ENCODE assay signal across 17 cellular contexts in genomic region chr1:55317263-55317662, GRCh38.
"Had no signal": no experiment of that assay in that cellular context is flagged by ENCODE, and none has a peak within 500 bp of the region (broad histone marks: within the 10 kb centered on the region; RNA-seq: fewer than 3 reads in every experiment).

No MANE protein-coding gene starts in this region.

- H3K36me3 Mint-ChIP-seq: memory B cell, mesothelial cell of epicardium, natural killer cell, type B pancreatic cell had no signal

- H3K4me3 Mint-ChIP-seq: memory B cell, mesothelial cell of epicardium, natural killer cell, neural crest cell, type B pancreatic cell had no signal

- H3K9me3 ChIP-seq: heart left ventricle, left lung, lower lobe of right lung, right atrium auricular region, thyroid gland, uterus had no signal

- H3K27ac Mint-ChIP-seq: memory B cell, mesothelial cell of epicardium, natural killer cell, type B pancreatic cell had no signal

- H3K4me1 ChIP-seq: right atrium auricular region, thyroid gland, uterus had no signal

- H3K9me3 Mint-ChIP-seq: memory B cell, mesothelial cell of epicardium, natural killer cell, neural crest cell, type B pancreatic cell had no signal

- DNase-seq: effector CD8-positive, alpha-beta T cell; heart left ventricle; hypothalamus; left lung; lower lobe of right lung; natural killer cell; stimulated activated CD4-positive, alpha-beta T cell treated with anti-CD3 and anti-CD28 coated beads, Interleukin-2, amount 100 ng/mL, for 48 hours; stimulated activated naive CD4-positive, alpha-beta T cell treated with Interleukin-2 at 50 U/mL for 16 hours; thyroid gland; uterus had no signal

- H3K27ac ChIP-seq: left lung, lower lobe of right lung, right atrium auricular region, thyroid gland, uterus had no signal

- H3K36me3 ChIP-seq: heart left ventricle, left lung, lower lobe of right lung, right atrium auricular region, thyroid gland, uterus had no signal

- H3K27me3 ChIP-seq: heart left ventricle, left lung, right atrium auricular region, thyroid gland, uterus had no signal

- H3K4me3 ChIP-seq: heart left ventricle, left lung, lower lobe of right lung, right atrium auricular region, smooth muscle cell, thyroid gland, uterus had no signal

- H3K4me1 Mint-ChIP-seq: natural killer cell, neural crest cell had no signal

- ATAC-seq: esophagus mucosa, left lung, lower lobe of right lung, natural killer cell had no signal

- H3K4me2 ChIP-seq: smooth muscle cell had no signal
